In the genomic region with DNA sequence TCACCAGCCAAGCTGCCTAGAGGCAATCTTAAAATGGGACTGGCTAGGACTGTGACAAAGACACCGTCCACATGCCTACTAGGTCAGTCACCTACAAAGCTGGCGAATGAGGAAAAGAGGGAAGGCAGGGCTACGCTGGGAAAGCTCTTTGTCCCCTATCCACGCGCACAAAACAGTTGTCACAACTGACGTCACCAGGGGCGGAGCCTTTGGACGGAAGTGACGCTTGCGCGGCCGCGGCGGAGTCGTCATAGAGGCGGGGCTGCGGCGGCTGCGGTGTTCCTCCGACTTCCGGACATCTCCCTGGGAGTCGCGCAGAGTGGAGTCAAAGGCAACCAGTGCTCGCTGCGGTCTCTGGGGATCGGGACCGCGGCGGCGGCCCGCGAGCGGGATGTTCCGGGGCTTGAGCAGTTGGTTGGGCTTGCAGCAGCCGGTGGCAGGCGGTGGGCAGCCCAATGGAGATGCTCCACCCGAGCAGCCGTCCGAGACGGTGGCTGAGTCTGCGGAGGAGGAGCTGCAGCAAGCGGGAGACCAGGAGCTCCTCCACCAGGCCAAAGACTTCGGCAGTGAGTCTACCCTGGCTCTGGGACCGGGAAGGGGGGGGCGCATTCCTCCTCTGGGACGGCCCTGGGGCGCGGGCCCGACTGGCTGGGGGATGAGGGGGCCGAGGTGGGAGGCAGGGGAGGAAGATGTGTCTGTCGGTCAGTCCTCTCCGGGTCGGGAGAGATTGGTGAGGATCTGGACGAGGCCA, we compare ENCODE assay signal across 8 cellular contexts. TPM values are rescaled to one million over a fixed set of nuclear protein-coding genes. Genes with fewer than 3 reads are reported as not detected.
DNase-seq lines count a peak whose midpoint lies in the region; ATAC-seq and TF ChIP-seq lines count a peak whose summit lies in the region.

A gene with protein sequence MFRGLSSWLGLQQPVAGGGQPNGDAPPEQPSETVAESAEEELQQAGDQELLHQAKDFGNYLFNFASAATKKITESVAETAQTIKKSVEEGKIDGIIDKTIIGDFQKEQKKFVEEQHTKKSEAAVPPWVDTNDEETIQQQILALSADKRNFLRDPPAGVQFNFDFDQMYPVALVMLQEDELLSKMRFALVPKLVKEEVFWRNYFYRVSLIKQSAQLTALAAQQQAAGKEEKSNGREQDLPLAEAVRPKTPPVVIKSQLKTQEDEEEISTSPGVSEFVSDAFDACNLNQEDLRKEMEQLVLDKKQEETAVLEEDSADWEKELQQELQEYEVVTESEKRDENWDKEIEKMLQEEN (plus strand): TSS at position 279 of the 751 bp plus-strand sequence. CDS start 113 bp downstream, at position 392.

- no peaks in the 10 kb centered on the region for H3K36me3 Mint-ChIP-seq in WTC11

- H3K9ac ChIP-seq in smooth muscle cell (ENCODE audit: low read depth) = peak within 1 kb of the TSS; percentile 95

- DNase-seq in AG04449 (ENCODE audit: low read depth, low spot score) (peak; percentile 81), NCI-H226 (peak; percentile 78), WTC11 (ENCODE audit: low spot score) (peak; percentile 93), cardiac fibroblast (ENCODE audit: low read depth in 2 of 2) (peak; percentile 97), iPS-NIHi7 (ENCODE audit: extremely low spot score) (peak; percentile 91), smooth muscle cell (lab: John Stamatoyannopoulos, UW; ENCODE audit: unreplicated experiment) (peak; percentile 94)

- peaks cover 10% of the 10 kb centered on the region for H3K4me1 ChIP-seq in smooth muscle cell (ENCODE audit: low read depth)

- H3K9me3 Mint-ChIP-seq in WTC11 = no peaks in the 10 kb centered on the region

- POLR2A ChIA-PET in AG04449 (lab: Yijun Ruan, JAX) = interaction anchor here (0.5 to 1.4 kb wide), 5 partner anchors 24 to 295 kb away, joined by 3 to 4 read pairs (median 3); no protein-coding TSS in a partner anchor
- POLR2A ChIA-PET in WTC11 (lab: Charles Lee) = interaction anchor here (0.5 to 1.4 kb wide), 7 partner anchors 9 to 599 kb away, joined by 3 to 7 read pairs (median 4); a partner anchor contains a TSS

- H3K4me3 ChIP-seq in AG04449 (ENCODE audit: low read depth, low read length) = peak within 1 kb of the TSS; percentile 70
- peak within 1 kb of the TSS; percentile 71 to 73 for H3K4me3 ChIP-seq in cardiac fibroblast (replicated peaks in 1 of 2; ENCODE audit: low read depth in 2 of 2, low read length in 2 of 2)
- peak within 1 kb of the TSS; percentile 80 for H3K4me3 ChIP-seq in smooth muscle cell

- ATAC-seq in GM18909 (IDR thresholded peaks at IDR 0.05; ENCODE audit: poor library complexity, unreplicated experiment) (peak; percentile 99), HG03175 (IDR thresholded peaks at IDR 0.05; ENCODE audit: unreplicated experiment) (peak; percentile 99), WTC11 (peak; percentile 93)

- WGBS in smooth muscle cell (ENCODE audit: low lambda C conversion rate) = under 1% methylated on average over 51 of the region's 54 CpGs

- TF ChIP-seq CTCF in AG04449 (IDR thresholded peaks at IDR 0.05; ENCODE audit: insufficient read depth, low read length, missing control alignments) (no peak), WTC11 (IDR thresholded peaks at IDR 0.05) (no peak), cardiac fibroblast (IDR thresholded peaks at IDR 0.05; ENCODE audit: low read depth, low read length) (no peak), smooth muscle cell (IDR thresholded peaks at IDR 0.05; ENCODE audit: borderline replicate concordance, insufficient read depth, poor library complexity, severe bottlenecking) (no peak)

- H3K27me3 Mint-ChIP-seq in WTC11 (ENCODE audit: low read depth) = no peaks in the 10 kb centered on the region

- CTCF ChIA-PET in AG04449 (lab: Yijun Ruan, JAX) = interaction anchor here (0.7 to 1.3 kb wide), 3 partner anchors 16 to 24 kb away, joined by 3 read pairs; no protein-coding TSS in a partner anchor
- CTCF ChIA-PET in WTC11 (lab: Charles Lee) = no interaction called here

- peak within 1 kb of the TSS; percentile 96 for H3K27ac ChIP-seq in smooth muscle cell (ENCODE audit: low read depth)

- peak within 1 kb of the TSS; percentile 92 for H3K4me2 ChIP-seq in smooth muscle cell

- peak within 1 kb of the TSS; percentile 85 for H3K4me3 Mint-ChIP-seq in WTC11

- H3F3A ChIP-seq in smooth muscle cell (ENCODE audit: low read depth) = peaks cover 11% of the 10 kb centered on the region

- peaks cover 49% of the 10 kb centered on the region for H4K20me1 ChIP-seq in smooth muscle cell (ENCODE audit: low read depth)

- peaks cover 5% of the 10 kb centered on the region; the same call in 1 of the 2 replicates for H3K4me1 Mint-ChIP-seq in WTC11

- no peaks in the 10 kb centered on the region for H3K36me3 ChIP-seq in smooth muscle cell (ENCODE audit: low read depth)

- H2AFZ ChIP-seq in smooth muscle cell (ENCODE audit: low read depth) = peak within 1 kb of the TSS; percentile 6

- H3K27me3 ChIP-seq in smooth muscle cell (ENCODE audit: low read depth) = no peaks in the 10 kb centered on the region

- peak within 1 kb of the TSS; percentile 100 for H3K27ac Mint-ChIP-seq in WTC11

- peaks cover 47% of the 10 kb centered on the region for H3K79me2 ChIP-seq in smooth muscle cell (ENCODE audit: low read depth)

- H3K9me3 ChIP-seq in smooth muscle cell (replicated peaks; ENCODE audit: low read depth) = no peaks in the 10 kb centered on the region

TF ChIP-seq in WTC11, 78 proteins besides CTCF, POLR2A, EP300 and RAD21:
- TF ChIP-seq ZNF317 (CRISPR knock-in tag; IDR thresholded peaks at IDR 0.05; ENCODE audit: borderline replicate concordance, low read depth) (no peak), MYBL2 (CRISPR knock-in tag; IDR thresholded peaks at IDR 0.05) (no peak), SP1 (CRISPR knock-in tag; conservative IDR thresholded peaks at IDR 0.05) (peak; percentile 88), FOXK1 (CRISPR knock-in tag; IDR thresholded peaks at IDR 0.05) (peak; percentile 75; the same call in 1 of the 2 replicates), CREM (CRISPR knock-in tag; IDR thresholded peaks at IDR 0.05) (peak; percentile 95), GTF2I (CRISPR knock-in tag; conservative IDR thresholded peaks at IDR 0.05) (no peak), RORB (CRISPR knock-in tag; IDR thresholded peaks at IDR 0.05) (no peak)
- TF ChIP-seq, protein P1, sequence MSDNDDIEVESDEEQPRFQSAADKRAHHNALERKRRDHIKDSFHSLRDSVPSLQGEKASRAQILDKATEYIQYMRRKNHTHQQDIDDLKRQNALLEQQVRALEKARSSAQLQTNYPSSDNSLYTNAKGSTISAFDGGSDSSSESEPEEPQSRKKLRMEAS (CRISPR knock-in tag; IDR thresholded peaks at IDR 0.05) = peak; percentile 28; the same call in 1 of the 2 replicates

RNA-seq across cellular contexts. Expression of the gene that starts here (rescaled TPM):
- total RNA-seq in WTC11 (2021) (18.5 to 19.8 TPM (median 19.1 TPM) in 3 replicates), smooth muscle cell (52.3 and 64.0 TPM in 2 replicates)
- polyA plus RNA-seq in smooth muscle cell = 52.8 and 54.2 TPM in 2 replicates

Comparison
In these comparisons a context has a peak if more than half of its experiments do, and no peak if none do; other contexts are left out.
1. Peak in every context shown above with its lines: DNase-seq, ATAC-seq, H3K4me3 ChIP-seq and H3K27ac ChIP-seq.